ENCODE assay signal across 13 cellular contexts in the genomic region with DNA sequence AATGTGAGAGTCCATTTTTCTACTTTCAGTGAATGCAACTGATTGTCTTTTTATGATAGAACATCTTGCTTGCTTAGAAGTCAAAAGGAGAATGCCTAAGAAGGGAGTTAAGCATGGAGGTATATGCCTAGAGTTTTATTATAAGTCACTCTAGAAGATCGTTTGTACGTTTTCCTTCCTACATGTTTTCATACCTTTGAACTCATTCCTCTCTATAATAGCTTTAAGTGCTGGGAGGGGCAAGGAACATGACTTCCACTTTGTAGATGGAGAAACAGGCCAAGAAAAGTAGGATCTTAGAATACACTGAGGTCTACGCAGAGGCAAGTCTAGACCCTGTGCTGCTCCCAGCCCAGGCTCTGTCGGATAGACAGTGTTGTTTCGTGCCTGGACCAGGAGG.
DNase-seq lines count a peak whose midpoint lies in the region; ATAC-seq, FAIRE-seq and TF ChIP-seq lines count a peak whose summit lies in the region.
"Had no signal": no experiment of that assay in that cellular context is flagged by ENCODE, and none has a peak within 500 bp of the region (broad histone marks: within the 10 kb centered on the region; RNA-seq: fewer than 3 reads in every experiment).

No MANE protein-coding gene starts in this region.

- intact Hi-C loops in CD4-positive, alpha-beta memory T cell (cut with micrococcal nuclease) = no loop called here
- intact Hi-C loops in activated CD8-positive, alpha-beta T cell treated with anti-CD3 and anti-CD28 coated beads for 36 hours (cut with micrococcal nuclease) = no loop called here
- intact Hi-C loops in kidney (cut with DNase I) (no loop called here), spleen (cut with DNase I; ENCODE audit: low total_unique reads) (no loop called here)

- H3K9ac ChIP-seq in kidney (ENCODE audit: low read length in 2 of 2) = no peak overlapping the region

- peak overlapping the region in 3 of 8 donors; percentile 13 to 81 (median 76) for H3K4me3 Mint-ChIP-seq in CD4-positive, alpha-beta memory T cell
- H3K4me3 Mint-ChIP-seq in activated CD8-positive, alpha-beta T cell treated with anti-CD3 and anti-CD28 coated beads for 36 hours = no peak overlapping the region
- H3K4me3 Mint-ChIP-seq: stimulated activated naive CD8-positive, alpha-beta T cell treated with anti-CD3 and anti-CD28 coated beads, Interleukin-15, Interleukin-2, amounts not matched to agents 100 ng/mL and 50 ng/mL, for 24 hours had no signal

- no peak for DNase-seq in CD4-positive, alpha-beta memory T cell
- DNase-seq in activated CD8-positive, alpha-beta T cell treated with anti-CD3 and anti-CD28 coated beads for 36 hours = no peak
- no peak for DNase-seq in kidney
- no peak for DNase-seq in spleen
- no peak for DNase-seq in DMS153 (lab: John Stamatoyannopoulos, UW)
- DNase-seq: activated T-cell treated with anti-CD3 and anti-CD28 coated beads for 4 hours; central memory CD4-positive, alpha-beta T cell; NCI-H1417 treated with DMSO at 0.1 percent for 48 hours; NCI-H526 had no signal

- no peaks in the 10 kb centered on the region for H3K9me3 Mint-ChIP-seq in CD4-positive, alpha-beta memory T cell
- no peaks in the 10 kb centered on the region for H3K9me3 Mint-ChIP-seq in activated CD8-positive, alpha-beta T cell treated with anti-CD3 and anti-CD28 coated beads for 36 hours
- H3K9me3 Mint-ChIP-seq: stimulated activated naive CD8-positive, alpha-beta T cell treated with anti-CD3 and anti-CD28 coated beads, Interleukin-15, Interleukin-2, amounts not matched to agents 100 ng/mL and 50 ng/mL, for 24 hours had no signal

- H3K27ac ChIP-seq in CD4-positive, alpha-beta memory T cell (ENCODE audit: low read depth, low read length) = no peak overlapping the region
- H3K27ac ChIP-seq in kidney (ENCODE audit: low read depth in 2 of 2, low read length in 2 of 2) = peak overlapping the region; percentile 89 to 94
- peak overlapping the region in 5 of 8 donors; percentile 89 to 94 (median 91) for H3K27ac ChIP-seq in spleen

- peak overlapping the region in 6 of 7 donors; percentile 3 to 94 (median 58) for H3K27ac Mint-ChIP-seq in CD4-positive, alpha-beta memory T cell
- H3K27ac Mint-ChIP-seq in activated CD8-positive, alpha-beta T cell treated with anti-CD3 and anti-CD28 coated beads for 36 hours = peak overlapping the region; percentile 76
- H3K27ac Mint-ChIP-seq: stimulated activated naive CD8-positive, alpha-beta T cell treated with anti-CD3 and anti-CD28 coated beads, Interleukin-15, Interleukin-2, amounts not matched to agents 100 ng/mL and 50 ng/mL, for 24 hours had no signal

- CTCF ChIA-PET in CD4-positive, alpha-beta memory T cell (lab: Charles Lee; ENCODE audit: partially characterized antibody) = interaction anchor here (1.5 to 11.0 kb wide), 2 partner anchors 9 to 20 kb away, joined by 8 to 106 read pairs; no protein-coding TSS in a partner anchor
- CTCF ChIA-PET in activated CD8-positive, alpha-beta T cell treated with anti-CD3 and anti-CD28 coated beads for 36 hours (lab: Charles Lee) = interaction anchor here (1.0 to 1.2 kb wide), 2 partner anchors 15 to 19 kb away, joined by 3 read pairs; no protein-coding TSS in a partner anchor

- no peaks in the 10 kb centered on the region for H3K27me3 Mint-ChIP-seq in CD4-positive, alpha-beta memory T cell
- no peaks in the 10 kb centered on the region for H3K27me3 Mint-ChIP-seq in activated CD8-positive, alpha-beta T cell treated with anti-CD3 and anti-CD28 coated beads for 36 hours
- H3K27me3 Mint-ChIP-seq: stimulated activated naive CD8-positive, alpha-beta T cell treated with anti-CD3 and anti-CD28 coated beads, Interleukin-15, Interleukin-2, amounts not matched to agents 100 ng/mL and 50 ng/mL, for 24 hours had no signal

- no peaks in the 10 kb centered on the region for H3K36me3 Mint-ChIP-seq in CD4-positive, alpha-beta memory T cell
- H3K36me3 Mint-ChIP-seq in activated CD8-positive, alpha-beta T cell treated with anti-CD3 and anti-CD28 coated beads for 36 hours (ENCODE audit: low read depth) = no peaks in the 10 kb centered on the region

- H3K4me1 Mint-ChIP-seq in CD4-positive, alpha-beta memory T cell = peaks cover 54 to 93% (median 75%) of the 10 kb centered on the region in 4 donors
- peaks cover 62% of the 10 kb centered on the region for H3K4me1 Mint-ChIP-seq in activated CD8-positive, alpha-beta T cell treated with anti-CD3 and anti-CD28 coated beads for 36 hours (ENCODE audit: low read depth)

- no peak for FAIRE-seq in kidney (lab: Jason Lieb, UNC)

- TF ChIP-seq CTCF in activated CD8-positive, alpha-beta T cell treated with anti-CD3 and anti-CD28 coated beads for 36 hours (IDR thresholded peaks at IDR 0.05) = no peak
- TF ChIP-seq CTCF in kidney (IDR thresholded peaks at IDR 0.05; ENCODE audit: borderline replicate concordance, extremely low read depth, insufficient read depth) (no peak), spleen (IDR thresholded peaks at IDR 0.05 in 8 of 11, conservative IDR thresholded peaks at IDR 0.05 in 3 of 11) (no peak)

- H3K9me3 ChIP-seq in CD4-positive, alpha-beta memory T cell (ENCODE audit: control insufficient read depth in 1 of 2, low read length in 2 of 2) = no peaks in the 10 kb centered on the region
- H3K9me3 ChIP-seq in kidney (ENCODE audit: control insufficient read depth in 1 of 2, low read length in 2 of 2) (no peaks in the 10 kb centered on the region), spleen (no peaks in the 10 kb centered on the region)

- POLR2A ChIA-PET in CD4-positive, alpha-beta memory T cell (lab: Charles Lee; ENCODE audit: partially characterized antibody) = interaction anchor here (1.3 to 10.9 kb wide), 2 partner anchors 9 to 14 kb away, joined by 7 to 222 read pairs; no protein-coding TSS in a partner anchor
- POLR2A ChIA-PET in activated CD8-positive, alpha-beta T cell treated with anti-CD3 and anti-CD28 coated beads for 36 hours (lab: Charles Lee) = no interaction called here

- peaks cover 78% of the 10 kb centered on the region for H3K4me1 ChIP-seq in CD4-positive, alpha-beta memory T cell (ENCODE audit: insufficient read depth, low read length)
- H3K4me1 ChIP-seq in kidney (ENCODE audit: control insufficient read depth in 1 of 2, insufficient read depth in 1 of 2, low read depth in 1 of 2, low read length in 2 of 2) (peaks cover 84 to 99% of the 10 kb centered on the region in 2 donors), spleen (peaks cover 45 to 100% (median 84%) of the 10 kb centered on the region in 6 donors)

- no peaks in the 10 kb centered on the region for H3K27me3 ChIP-seq in CD4-positive, alpha-beta memory T cell (ENCODE audit: insufficient read depth, low read length)
- H3K27me3 ChIP-seq in spleen (replicated peaks in 1 of 7) = no peaks in the 10 kb centered on the region

- H3K36me3 ChIP-seq in CD4-positive, alpha-beta memory T cell (ENCODE audit: insufficient read depth, low read length) = no peaks in the 10 kb centered on the region
- H3K36me3 ChIP-seq in kidney (ENCODE audit: control insufficient read depth in 1 of 2, insufficient read depth in 2 of 2, low read length in 2 of 2) (no peaks in the 10 kb centered on the region), spleen (peaks cover 0 to 8% (median 0%) of the 10 kb centered on the region in 6 donors)

- 81 to 89% (median 88%) methylated on average over 5 of the region's 5 CpGs for WGBS in spleen, 5 donors

- TF ChIP-seq POLR2A in spleen (IDR thresholded peaks at IDR 0.05) = no peak

- H3K4me3 ChIP-seq in CD4-positive, alpha-beta memory T cell (ENCODE audit: low read length in 2 of 2) = no peak overlapping the region
- H3K4me3 ChIP-seq in kidney (ENCODE audit: low read length in 2 of 2) (no peak overlapping the region), spleen (no peak overlapping the region)

- ATAC-seq in activated CD8-positive, alpha-beta T cell treated with anti-CD3 and anti-CD28 coated beads for 36 hours = no peak
- no peak for ATAC-seq in HG03432 (IDR thresholded peaks at IDR 0.05; ENCODE audit: unreplicated experiment)
- no peak for ATAC-seq in HG03095 (IDR thresholded peaks at IDR 0.05; ENCODE audit: unreplicated experiment)
- ATAC-seq in HG02623 (IDR thresholded peaks at IDR 0.05; ENCODE audit: unreplicated experiment) = no peak
